ENCODE assay signal across 14 cellular contexts in the genomic region with DNA sequence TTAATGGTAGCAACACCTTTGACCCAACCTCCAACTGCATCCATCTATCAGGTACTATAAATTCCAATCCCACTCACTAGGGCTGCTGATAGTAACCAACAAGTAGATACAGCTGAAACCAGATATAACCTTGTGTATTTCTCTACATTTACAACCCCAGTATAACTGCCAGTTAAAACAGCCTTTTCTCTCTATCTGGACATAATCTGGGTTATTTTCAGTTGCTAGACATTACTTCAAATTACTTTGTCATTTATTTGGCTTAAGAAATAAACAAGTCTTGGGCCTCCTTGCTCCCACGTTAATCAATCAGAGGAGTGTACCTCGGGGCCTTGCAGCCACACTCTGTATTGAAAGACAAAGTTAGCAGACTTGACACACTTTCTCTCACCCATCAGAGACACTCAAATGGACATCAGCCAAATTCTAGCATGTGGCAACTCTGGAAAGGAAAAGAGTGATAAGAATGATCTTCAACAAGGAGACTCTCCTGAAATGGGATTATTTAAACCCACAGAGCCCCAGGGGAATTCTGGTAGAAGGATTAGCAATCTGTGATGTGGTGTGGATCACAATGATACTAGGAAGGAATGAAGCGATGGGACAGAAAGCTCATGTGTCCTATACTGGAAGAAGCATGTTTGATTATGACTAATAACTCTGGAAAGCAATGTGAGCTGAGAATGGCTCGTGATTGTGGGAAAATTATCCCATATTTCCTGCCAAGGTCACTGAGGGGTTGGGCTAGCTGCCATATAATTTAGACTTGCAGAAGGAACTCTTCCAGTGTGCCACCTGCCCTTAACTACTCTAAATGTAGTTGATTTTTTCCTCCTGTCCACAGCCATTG.
DNase-seq lines count a peak whose midpoint lies in the region; ATAC-seq, FAIRE-seq and TF ChIP-seq lines count a peak whose summit lies in the region.
"Had no signal": no experiment of that assay in that cellular context is flagged by ENCODE, and none has a peak within 500 bp of the region (broad histone marks: within the 10 kb centered on the region; RNA-seq: fewer than 3 reads in every experiment).

No MANE protein-coding gene starts in this region.

- DNase-seq in AG08396 (ENCODE audit: low spot score): peak; percentile 48
- DNase-seq in LNCaP clone FGC (ENCODE audit: low read depth): peak; percentile 14
- DNase-seq in endothelial cell of umbilical vein (ENCODE audit: low read depth, low spot score): peak; percentile 97
- DNase-seq in myocyte (ENCODE audit: low read depth): peak; percentile 72
- no peak for DNase-seq in activated T-cell treated with anti-CD3 and anti-CD28 coated beads, Interleukin-2, amount 50 U/mL, for 4 hours
- no peak for DNase-seq in SW 1271 (lab: John Stamatoyannopoulos, UW)
- DNase-seq in activated CD4-positive, alpha-beta T cell treated with anti-CD3 and anti-CD28 coated beads for 4 hours: no peak
- DNase-seq: activated CD8-positive, alpha-beta T cell treated with anti-CD3 and anti-CD28 coated beads for 36 hours; activated naive CD8-positive, alpha-beta T cell treated with anti-CD3 and anti-CD28 coated beads, Interleukin-2, amount 10 ng/mL, durations not matched to agents 7 days and 5 days; NCI-H446 had no signal

- H3K4me1 ChIP-seq in endothelial cell of umbilical vein (ENCODE audit: control insufficient read depth, extremely low read depth, insufficient read depth, low read length): peaks cover 74% of the 10 kb centered on the region

- H3K9me1 ChIP-seq in endothelial cell of umbilical vein (replicated peaks; ENCODE audit: control insufficient read depth, extremely low read depth, insufficient read depth, low read length): no peaks in the 10 kb centered on the region

- CTCF ChIA-PET in endothelial cell of umbilical vein (lab: Charles Lee): interaction anchor here (0.7 to 3.9 kb wide), 7 partner anchors 9 to 459 kb away, joined by 3 to 22 read pairs (median 4); no protein-coding TSS in a partner anchor

- intact Hi-C loops in endothelial cell of umbilical vein (cut with micrococcal nuclease): loop anchor here (1.0 to 2.0 kb wide), 3 partner anchors 8 to 71 kb away; no protein-coding TSS in a partner anchor

- dilution Hi-C loops in endothelial cell of umbilical vein (cut with MboI; ENCODE audit: extremely low pct_ligation_motif_present, low sequenced_read_pairs): no loop called here

- H3K4me1 Mint-ChIP-seq in activated T-cell treated with anti-CD3 and anti-CD28 coated beads, Interleukin-2, amount 50 U/mL, for 4 hours (ENCODE audit: low read depth): no peaks in the 10 kb centered on the region
- H3K4me1 Mint-ChIP-seq: CD14-positive monocyte had no signal

- H4K20me1 ChIP-seq in endothelial cell of umbilical vein (replicated peaks; ENCODE audit: control insufficient read depth, extremely low read depth, insufficient read depth, low read length): no peaks in the 10 kb centered on the region

- H3K4me3 Mint-ChIP-seq in activated T-cell treated with anti-CD3 and anti-CD28 coated beads, Interleukin-2, amount 50 U/mL, for 4 hours: no peak overlapping the region
- H3K4me3 Mint-ChIP-seq: activated CD8-positive, alpha-beta T cell treated with anti-CD3 and anti-CD28 coated beads for 36 hours; activated naive CD8-positive, alpha-beta T cell treated with anti-CD3 and anti-CD28 coated beads, Interleukin-2, amount 10 ng/mL, durations not matched to agents 7 days and 5 days had no signal

- ATAC-seq in activated T-cell treated with anti-CD3 and anti-CD28 coated beads, Interleukin-2, amount 50 U/mL, for 4 hours: no peak
- ATAC-seq in GM18861 (IDR thresholded peaks at IDR 0.05; ENCODE audit: unreplicated experiment): no peak
- ATAC-seq: activated CD8-positive, alpha-beta T cell treated with anti-CD3 and anti-CD28 coated beads for 36 hours; HepG2 had no signal

- no peaks in the 10 kb centered on the region for H3K36me3 Mint-ChIP-seq in activated T-cell treated with anti-CD3 and anti-CD28 coated beads, Interleukin-2, amount 50 U/mL, for 4 hours (ENCODE audit: insufficient read depth)
- H3K36me3 Mint-ChIP-seq: activated naive CD8-positive, alpha-beta T cell treated with anti-CD3 and anti-CD28 coated beads, Interleukin-2, amount 10 ng/mL, durations not matched to agents 7 days and 5 days; CD14-positive monocyte had no signal

- H3K4me3 ChIP-seq in LNCaP clone FGC (ENCODE audit: low read depth, low read length) (no peak overlapping the region), endothelial cell of umbilical vein (replicated peaks in 1 of 3; ENCODE audit: insufficient read depth in 1 of 3, low read depth in 1 of 3, low read length in 3 of 3) (no peak overlapping the region)
- H3K4me3 ChIP-seq: skin epidermis had no signal

- peaks cover 0 to 2% of the 10 kb centered on the region in 2 experiments for H3K36me3 ChIP-seq in endothelial cell of umbilical vein (ENCODE audit: control insufficient read depth in 2 of 2, extremely low read depth in 1 of 2, insufficient read depth in 2 of 2, low read length in 2 of 2)

- H3K9me3 Mint-ChIP-seq in activated T-cell treated with anti-CD3 and anti-CD28 coated beads, Interleukin-2, amount 50 U/mL, for 4 hours: no peaks in the 10 kb centered on the region
- H3K9me3 Mint-ChIP-seq: activated CD8-positive, alpha-beta T cell treated with anti-CD3 and anti-CD28 coated beads for 36 hours; activated naive CD8-positive, alpha-beta T cell treated with anti-CD3 and anti-CD28 coated beads, Interleukin-2, amount 10 ng/mL, durations not matched to agents 7 days and 5 days had no signal

- FAIRE-seq in endothelial cell of umbilical vein (lab: Jason Lieb, UNC): peak; percentile 72
- FAIRE-seq: HepG2 had no signal

- H3K27ac ChIP-seq in endothelial cell of umbilical vein (ENCODE audit: insufficient read depth, low read depth, low read length): peak overlapping the region; percentile 80

- H3K9me3 ChIP-seq in endothelial cell of umbilical vein (replicated peaks; ENCODE audit: control insufficient read depth, insufficient read depth, low read length): no peaks in the 10 kb centered on the region

- TF ChIP-seq POLR2A in endothelial cell of umbilical vein (IDR thresholded peaks at IDR 0.05; ENCODE audit: low read depth, low read length): no peak

- H3K9ac ChIP-seq in endothelial cell of umbilical vein (replicated peaks; ENCODE audit: extremely low read depth, insufficient read depth, low read length): peak overlapping the region; percentile 53

- H3K27me3 ChIP-seq in endothelial cell of umbilical vein (ENCODE audit: control insufficient read depth in 2 of 2, insufficient read depth in 2 of 2, low read length in 2 of 2): no peaks in the 10 kb centered on the region

- BruUV-seq in endothelial cell of umbilical vein (replicated peaks; lab: Mats Ljungman, UMichigan): TSS peak; percentile 84

- H3K79me2 ChIP-seq in endothelial cell of umbilical vein (ENCODE audit: control insufficient read depth, insufficient read depth, low read length): no peaks in the 10 kb centered on the region

- POLR2A ChIA-PET in endothelial cell of umbilical vein (lab: Charles Lee): interaction anchor here (0.9 to 1.3 kb wide), 2 partner anchors 8 to 12 kb away, joined by 3 to 11 read pairs; no protein-coding TSS in a partner anchor

- no peak for TF ChIP-seq CTCF in LNCaP clone FGC (IDR thresholded peaks at IDR 0.05; ENCODE audit: control insufficient read depth, extremely low read depth, insufficient read depth)
- TF ChIP-seq CTCF in endothelial cell of umbilical vein (IDR thresholded peaks at IDR 0.05; ENCODE audit: extremely low read depth in 1 of 2, insufficient read depth in 1 of 2, low read depth in 1 of 2, low read length in 2 of 2): no peak

- H3K4me2 ChIP-seq in endothelial cell of umbilical vein (ENCODE audit: insufficient read depth, low read length): peak overlapping the region; percentile 20

- H3K27me3 Mint-ChIP-seq in activated T-cell treated with anti-CD3 and anti-CD28 coated beads, Interleukin-2, amount 50 U/mL, for 4 hours (ENCODE audit: low read depth): no peaks in the 10 kb centered on the region
- H3K27me3 Mint-ChIP-seq: activated CD8-positive, alpha-beta T cell treated with anti-CD3 and anti-CD28 coated beads for 36 hours had no signal

- no peak overlapping the region for H2AFZ ChIP-seq in endothelial cell of umbilical vein (ENCODE audit: low read depth, low read length)

TF ChIP-seq in endothelial cell of umbilical vein, 7 proteins besides CTCF, POLR2A, EP300 and RAD21:
- TF ChIP-seq POLR2AphosphoS5 (IDR thresholded peaks at IDR 0.05; ENCODE audit: insufficient read depth, low read depth, low read length): peak; percentile 39
- TF ChIP-seq GATA2 (IDR thresholded peaks at IDR 0.05; ENCODE audit: insufficient read depth, insufficient read length, low read depth, low read length): no peak
- TF ChIP-seq, protein P1, sequence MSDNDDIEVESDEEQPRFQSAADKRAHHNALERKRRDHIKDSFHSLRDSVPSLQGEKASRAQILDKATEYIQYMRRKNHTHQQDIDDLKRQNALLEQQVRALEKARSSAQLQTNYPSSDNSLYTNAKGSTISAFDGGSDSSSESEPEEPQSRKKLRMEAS (IDR thresholded peaks at IDR 0.05; ENCODE audit: insufficient read depth, insufficient read length): peak; percentile 33
- peak; percentile 73 for TF ChIP-seq JUN (IDR thresholded peaks at IDR 0.05; ENCODE audit: borderline replicate concordance, insufficient read depth, insufficient read length, low read depth)
- TF ChIP-seq EZH2 (IDR thresholded peaks at IDR 0.05; ENCODE audit: borderline replicate concordance, low read depth, low read length, severe bottlenecking): no peak
- TF ChIP-seq FOS (IDR thresholded peaks at IDR 0.05; ENCODE audit: borderline replicate concordance, insufficient read depth, low read length): peak; percentile 63
- no peak for TF ChIP-seq MYC (IDR thresholded peaks at IDR 0.05; ENCODE audit: low read depth, low read length)

Comparison
In these comparisons a context has a peak if more than half of its experiments do, and no peak if none do; other contexts are left out.
1. DNase-seq: peak in AG08396 (single experiment), LNCaP clone FGC (single experiment), endothelial cell of umbilical vein (single experiment) and myocyte (single experiment); none in activated T-cell treated with anti-CD3 and anti-CD28 coated beads, Interleukin-2, amount 50 U/mL, for 4 hours (single experiment), SW 1271 (0 of 2) and activated CD4-positive, alpha-beta T cell treated with anti-CD3 and anti-CD28 coated beads for 4 hours (0 of 2).